26 cellular contexts compared by ENCODE assay signal in genomic region chr7:156206174-156206573, GRCh38.
"Had no signal": no experiment of that assay in that cellular context is flagged by ENCODE, and none has a peak within 500 bp of the region (broad histone marks: within the 10 kb centered on the region; RNA-seq: fewer than 3 reads in every experiment).

No MANE protein-coding gene starts in this region.

- H3K27me3 ChIP-seq: stomach, suprapubic skin, testis, thyroid gland, tibial artery, tibial nerve, transverse colon, upper lobe of left lung, upper lobe of right lung, uterus, vagina had no signal

- H3K4me1 Mint-ChIP-seq: stimulated activated effector memory CD8-positive, alpha-beta T cell treated with anti-CD3 and anti-CD28 coated beads, Interleukin-12 subunit alpha, Interleukin-12 subunit beta, amount 100 ng/mL, for 72 hours; stimulated activated memory B cell treated with anti-CD40 and anti-IgM and Interleukin-4, amounts not matched to agents 10 μg/mL and 1 μg/mL and 100 μg/mL, for 72 hours; stimulated activated naive B cell treated with anti-CD40 and anti-IgM and Interleukin-4, amounts not matched to agents 10 μg/mL and 1 μg/mL and 100 μg/mL, for 72 hours; stimulated activated naive CD8-positive, alpha-beta T cell treated with anti-CD3 and anti-CD28 coated beads, Interleukin-15, amount 100 ng/mL, for 72 hours had no signal

- H3K4me3 ChIP-seq: stomach, suprapubic skin, testis, thoracic aorta, thyroid gland, tibial artery, tibial nerve, transverse colon, upper lobe of left lung, upper lobe of right lung, uterus, vagina had no signal

- H3K27me3 Mint-ChIP-seq: stimulated activated memory B cell treated with anti-CD40 and anti-IgM and Interleukin-4, amounts not matched to agents 10 μg/mL and 1 μg/mL and 100 μg/mL, for 72 hours; stimulated activated naive B cell treated with anti-CD40 and anti-IgM and Interleukin-4, amounts not matched to agents 10 μg/mL and 1 μg/mL and 100 μg/mL, for 72 hours; stimulated activated naive CD8-positive, alpha-beta T cell treated with anti-CD3 and anti-CD28 coated beads, Interleukin-15, Interleukin-2, amounts not matched to agents 100 ng/mL and 50 ng/mL, for 24 hours; type B pancreatic cell had no signal

- H3K27ac ChIP-seq: stomach, suprapubic skin, testis, thoracic aorta, thyroid gland, tibial artery, tibial nerve, transverse colon, upper lobe of left lung, upper lobe of right lung, uterus, vagina had no signal

- H3K9me3 Mint-ChIP-seq: stimulated activated effector memory CD8-positive, alpha-beta T cell treated with anti-CD3 and anti-CD28 coated beads, Interleukin-12 subunit alpha, Interleukin-12 subunit beta, amount 100 ng/mL, for 72 hours; stimulated activated memory B cell treated with anti-CD40 and anti-IgM and Interleukin-4, amounts not matched to agents 10 μg/mL and 1 μg/mL and 100 μg/mL, for 72 hours; stimulated activated naive B cell treated with anti-CD40 and anti-IgM and Interleukin-4, amounts not matched to agents 10 μg/mL and 1 μg/mL and 100 μg/mL, for 72 hours; stimulated activated naive CD8-positive, alpha-beta T cell treated with anti-CD3 and anti-CD28 coated beads, Interleukin-15, amount 100 ng/mL, for 72 hours; stimulated activated naive CD8-positive, alpha-beta T cell treated with anti-CD3 and anti-CD28 coated beads, Interleukin-15, Interleukin-2, amounts not matched to agents 100 ng/mL and 50 ng/mL, for 24 hours; type B pancreatic cell had no signal

- H3K4me1 ChIP-seq: stomach, suprapubic skin, testis, thyroid gland, tibial artery, tibial nerve, transverse colon, upper lobe of left lung, upper lobe of right lung, uterus, vagina had no signal

- H3K4me3 Mint-ChIP-seq: stimulated activated effector memory CD8-positive, alpha-beta T cell treated with anti-CD3 and anti-CD28 coated beads, Interleukin-12 subunit alpha, Interleukin-12 subunit beta, amount 100 ng/mL, for 72 hours; stimulated activated memory B cell treated with anti-CD40 and anti-IgM and Interleukin-4, amounts not matched to agents 10 μg/mL and 1 μg/mL and 100 μg/mL, for 72 hours; stimulated activated naive B cell treated with anti-CD40 and anti-IgM and Interleukin-4, amounts not matched to agents 10 μg/mL and 1 μg/mL and 100 μg/mL, for 72 hours; stimulated activated naive CD8-positive, alpha-beta T cell treated with anti-CD3 and anti-CD28 coated beads, Interleukin-15, amount 100 ng/mL, for 72 hours; stimulated activated naive CD8-positive, alpha-beta T cell treated with anti-CD3 and anti-CD28 coated beads, Interleukin-15, Interleukin-2, amounts not matched to agents 100 ng/mL and 50 ng/mL, for 24 hours; type B pancreatic cell had no signal

- H3K36me3 Mint-ChIP-seq: stimulated activated effector memory CD8-positive, alpha-beta T cell treated with anti-CD3 and anti-CD28 coated beads, Interleukin-12 subunit alpha, Interleukin-12 subunit beta, amount 100 ng/mL, for 72 hours; stimulated activated memory B cell treated with anti-CD40 and anti-IgM and Interleukin-4, amounts not matched to agents 10 μg/mL and 1 μg/mL and 100 μg/mL, for 72 hours; stimulated activated naive B cell treated with anti-CD40 and anti-IgM and Interleukin-4, amounts not matched to agents 10 μg/mL and 1 μg/mL and 100 μg/mL, for 72 hours; type B pancreatic cell had no signal

- H3K27ac Mint-ChIP-seq: stimulated activated effector memory CD8-positive, alpha-beta T cell treated with anti-CD3 and anti-CD28 coated beads, Interleukin-12 subunit alpha, Interleukin-12 subunit beta, amount 100 ng/mL, for 72 hours; stimulated activated memory B cell treated with anti-CD40 and anti-IgM and Interleukin-4, amounts not matched to agents 10 μg/mL and 1 μg/mL and 100 μg/mL, for 72 hours; stimulated activated naive B cell treated with anti-CD40 and anti-IgM and Interleukin-4, amounts not matched to agents 10 μg/mL and 1 μg/mL and 100 μg/mL, for 72 hours; stimulated activated naive CD8-positive, alpha-beta T cell treated with anti-CD3 and anti-CD28 coated beads, Interleukin-15, amount 100 ng/mL, for 72 hours; stimulated activated naive CD8-positive, alpha-beta T cell treated with anti-CD3 and anti-CD28 coated beads, Interleukin-15, Interleukin-2, amounts not matched to agents 100 ng/mL and 50 ng/mL, for 24 hours; type B pancreatic cell had no signal

- DNase-seq: stimulated activated CD4-positive, alpha-beta T cell treated with anti-CD3 and anti-CD28 coated beads, Interleukin-2, amount 100 ng/mL, for 48 hours; stimulated activated CD4-positive, alpha-beta T cell treated with anti-CD3 and anti-CD28 coated beads, Interleukin-4, amount 100 ng/mL, for 1 hour; stimulated activated CD4-positive, alpha-beta T cell treated with anti-CD3 and anti-CD28 coated beads, Interleukin-4, amount 100 ng/mL, for 24 hours; stimulated activated CD4-positive, alpha-beta T cell treated with anti-CD3 and anti-CD28 coated beads, Interleukin-4, amount 100 ng/mL, for 4 hours; stimulated activated CD8-positive, alpha-beta memory T cell treated with anti-CD3 and anti-CD28 coated beads, Interleukin-4, amount 100 ng/mL, for 48 hours; stimulated activated naive B cell treated with anti-CD40 and anti-IgM and Interleukin-4, amounts not matched to agents 10 μg/mL and 1 μg/mL and 100 μg/mL, for 72 hours; stimulated activated naive CD4-positive, alpha-beta T cell treated with Interleukin-2 at 50 U/mL for 16 hours; stimulated activated naive CD8-positive, alpha-beta T cell treated with anti-CD3 and anti-CD28 coated beads, Interleukin-15, amount 100 ng/mL, for 72 hours; stimulated activated naive CD8-positive, alpha-beta T cell treated with anti-CD3 and anti-CD28 coated beads, Interleukin-15, Interleukin-2, amounts not matched to agents 100 U/mL and 50 U/mL, for 24 hours; stomach; substantia nigra; testis; thyroid gland; tibial artery; transverse colon; upper lobe of left lung; upper lobe of right lung; uterus had no signal

- H3K36me3 ChIP-seq: stomach, suprapubic skin, thoracic aorta, thyroid gland, tibial artery, tibial nerve, transverse colon, upper lobe of left lung, upper lobe of right lung, uterus, vagina had no signal

- ATAC-seq: stimulated activated effector memory CD8-positive, alpha-beta T cell treated with anti-CD3 and anti-CD28 coated beads, Interleukin-12 subunit alpha, Interleukin-12 subunit beta, amount 100 ng/mL, for 72 hours; stimulated activated memory B cell treated with anti-CD40 and anti-IgM and Interleukin-4, amounts not matched to agents 10 μg/mL and 1 μg/mL and 100 μg/mL, for 72 hours; stimulated activated naive B cell treated with anti-CD40 and anti-IgM and Interleukin-4, amounts not matched to agents 10 μg/mL and 1 μg/mL and 100 μg/mL, for 72 hours; stimulated activated naive CD8-positive, alpha-beta T cell treated with anti-CD3 and anti-CD28 coated beads, Interleukin-15, amount 100 ng/mL, for 72 hours; stimulated activated naive CD8-positive, alpha-beta T cell treated with anti-CD3 and anti-CD28 coated beads, Interleukin-15, Interleukin-2, amounts not matched to agents 100 U/mL and 50 U/mL, for 24 hours; upper lobe of right lung had no signal

- H3K9me3 ChIP-seq: stomach, suprapubic skin, testis, thoracic aorta, thyroid gland, tibial artery, tibial nerve, transverse colon, upper lobe of left lung, upper lobe of right lung, uterus, vagina had no signal
